In the genomic region with DNA sequence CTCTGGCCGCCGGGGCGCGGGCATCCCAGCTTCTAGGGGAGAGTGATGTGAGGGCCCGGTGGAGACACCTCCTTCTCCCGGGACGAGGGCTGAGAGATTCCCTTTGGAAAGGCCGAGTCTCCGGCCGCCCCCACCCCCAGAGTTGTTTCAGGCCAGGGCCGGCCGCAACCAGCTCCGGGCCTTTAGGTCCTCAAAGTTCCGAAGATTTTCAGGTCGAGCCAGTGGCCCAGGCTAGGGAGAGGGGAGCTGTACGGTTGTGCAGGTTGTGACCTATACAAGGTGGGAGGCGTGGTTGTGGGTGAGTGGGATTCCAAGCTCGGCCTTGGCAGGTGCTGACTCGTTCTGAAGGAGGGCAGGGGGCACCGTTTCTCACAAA, we compare ENCODE assay signal across 1 cellular context.
TF ChIP-seq lines count a peak whose summit lies in the region.

No MANE protein-coding gene starts in this region.

TF ChIP-seq in HepG2, 621 proteins besides CTCF, POLR2A, EP300 and RAD21:
- TF ChIP-seq ZNF343 (CRISPR knock-in tag; IDR thresholded peaks at IDR 0.05): no peak
- no peak for TF ChIP-seq ETV5 (CRISPR knock-in tag; IDR thresholded peaks at IDR 0.05; ENCODE audit: borderline replicate concordance)
